Comparison of ENCODE assay signal across 8 cellular contexts in genomic region chr3:197960694-197961581, GRCh38. TPM values are rescaled to one million over a fixed set of nuclear protein-coding genes. Genes with fewer than 3 reads are reported as not detected.
DNase-seq lines count a peak whose midpoint lies in the region; ATAC-seq lines count a peak whose summit lies in the region.

No MANE protein-coding gene starts in this region.

- peaks cover 3% of the 10 kb centered on the region for H3K27me3 ChIP-seq in iPS-15b (ENCODE audit: control insufficient read depth, insufficient read depth, low read length)

- peak overlapping the region; percentile 95 for H3K4me3 ChIP-seq in iPS-15b (ENCODE audit: low read depth, low read length)

- peaks cover 2% of the 10 kb centered on the region for H3K36me3 ChIP-seq in iPS-15b (ENCODE audit: control insufficient read depth, insufficient read depth, low read length)

- intact Hi-C loops in activated naive CD4-positive, alpha-beta T cell treated with anti-CD3 and anti-CD28 coated beads for 36 hours (cut with micrococcal nuclease): loop anchor here (1.0 to 5.0 kb wide), 6 partner anchors 12 to 249 kb away; partner anchors contain the start of gene RUBCN

- no peaks in the 10 kb centered on the region for H3K9me3 Mint-ChIP-seq in activated naive CD4-positive, alpha-beta T cell treated with anti-CD3 and anti-CD28 coated beads for 36 hours
- H3K9me3 Mint-ChIP-seq in activated T-cell treated with anti-CD3 and anti-CD28 coated beads, Interleukin-2, amount 50 U/mL, for 72 hours: no peaks in the 10 kb centered on the region
- no peaks in the 10 kb centered on the region for H3K9me3 Mint-ChIP-seq in stimulated activated naive CD8-positive, alpha-beta T cell treated with anti-CD3 and anti-CD28 coated beads, Interleukin-15, amount 100 ng/mL, for 72 hours

- no peaks in the 10 kb centered on the region for H3K27me3 Mint-ChIP-seq in activated naive CD4-positive, alpha-beta T cell treated with anti-CD3 and anti-CD28 coated beads for 36 hours (ENCODE audit: low read depth)
- H3K27me3 Mint-ChIP-seq in activated T-cell treated with anti-CD3 and anti-CD28 coated beads, Interleukin-2, amount 50 U/mL, for 72 hours (ENCODE audit: low read depth): no peaks in the 10 kb centered on the region
- no peaks in the 10 kb centered on the region for H3K27me3 Mint-ChIP-seq in stimulated activated naive CD8-positive, alpha-beta T cell treated with anti-CD3 and anti-CD28 coated beads, Interleukin-15, amount 100 ng/mL, for 72 hours

- peaks cover 41% of the 10 kb centered on the region for H3K4me1 Mint-ChIP-seq in activated naive CD4-positive, alpha-beta T cell treated with anti-CD3 and anti-CD28 coated beads for 36 hours (ENCODE audit: low read depth)
- H3K4me1 Mint-ChIP-seq in activated T-cell treated with anti-CD3 and anti-CD28 coated beads, Interleukin-2, amount 50 U/mL, for 72 hours (ENCODE audit: low read depth): peaks cover 58% of the 10 kb centered on the region
- H3K4me1 Mint-ChIP-seq in stimulated activated naive CD8-positive, alpha-beta T cell treated with anti-CD3 and anti-CD28 coated beads, Interleukin-15, amount 100 ng/mL, for 72 hours: peaks cover 62% of the 10 kb centered on the region

- peak overlapping the region; percentile 85 for H3K4me3 Mint-ChIP-seq in activated naive CD4-positive, alpha-beta T cell treated with anti-CD3 and anti-CD28 coated beads for 36 hours
- peak overlapping the region; percentile 89 to 94 for H3K4me3 Mint-ChIP-seq in activated T-cell treated with anti-CD3 and anti-CD28 coated beads, Interleukin-2, amount 50 U/mL, for 72 hours
- H3K4me3 Mint-ChIP-seq in stimulated activated naive CD8-positive, alpha-beta T cell treated with anti-CD3 and anti-CD28 coated beads, Interleukin-15, amount 100 ng/mL, for 72 hours: peak overlapping the region; percentile 86 to 96

- CTCF ChIA-PET in activated naive CD4-positive, alpha-beta T cell treated with anti-CD3 and anti-CD28 coated beads for 36 hours (lab: Charles Lee): interaction anchor here (0.8 to 1.4 kb wide), 3 partner anchors 55 to 120 kb away, joined by 3 to 11 read pairs (median 4); no protein-coding TSS in a partner anchor

- peak overlapping the region; percentile 76 for H3K27ac Mint-ChIP-seq in activated naive CD4-positive, alpha-beta T cell treated with anti-CD3 and anti-CD28 coated beads for 36 hours
- peak overlapping the region; percentile 93 for H3K27ac Mint-ChIP-seq in activated T-cell treated with anti-CD3 and anti-CD28 coated beads, Interleukin-2, amount 50 U/mL, for 72 hours
- peak overlapping the region; percentile 88 to 95 for H3K27ac Mint-ChIP-seq in stimulated activated naive CD8-positive, alpha-beta T cell treated with anti-CD3 and anti-CD28 coated beads, Interleukin-15, amount 100 ng/mL, for 72 hours

- H3K9me3 ChIP-seq in iPS-15b (ENCODE audit: control insufficient read depth, insufficient read depth, low read length): no peaks in the 10 kb centered on the region

- ATAC-seq in activated T-cell treated with anti-CD3 and anti-CD28 coated beads, Interleukin-2, amount 50 U/mL, for 72 hours (replicated peaks in 1 of 2): peak in 1 of 2 donors; percentile 67
- no peak for ATAC-seq in stimulated activated naive CD8-positive, alpha-beta T cell treated with anti-CD3 and anti-CD28 coated beads, Interleukin-15, amount 100 ng/mL, for 72 hours
- ATAC-seq in GM18519 (IDR thresholded peaks at IDR 0.05; ENCODE audit: low FRiP score, unreplicated experiment): no peak

- H3K36me3 Mint-ChIP-seq in activated naive CD4-positive, alpha-beta T cell treated with anti-CD3 and anti-CD28 coated beads for 36 hours (ENCODE audit: low read depth): peaks cover 5% of the 10 kb centered on the region
- H3K36me3 Mint-ChIP-seq in activated T-cell treated with anti-CD3 and anti-CD28 coated beads, Interleukin-2, amount 50 U/mL, for 72 hours (ENCODE audit: insufficient read depth in 2 of 2): peaks cover 2 to 10% of the 10 kb centered on the region in 2 donors

- H3K9ac ChIP-seq in iPS-15b (ENCODE audit: low read depth, low read length): peak overlapping the region; percentile 32

- peak; percentile 68 for DNase-seq in activated naive CD4-positive, alpha-beta T cell treated with anti-CD3 and anti-CD28 coated beads for 36 hours
- DNase-seq in activated naive CD4-positive, alpha-beta T cell treated with anti-CD3 and anti-CD28 coated beads, Interleukin-2, amount 50 U/mL, for 16 hours: no peak
- peak; percentile 62 to 66 for DNase-seq in activated T-cell treated with anti-CD3 and anti-CD28 coated beads, Interleukin-2, amount 50 U/mL, for 72 hours
- no peak for DNase-seq in stimulated activated naive CD8-positive, alpha-beta T cell treated with anti-CD3 and anti-CD28 coated beads, Interleukin-15, amount 100 ng/mL, for 72 hours
- DNase-seq in NCI-H82 (lab: John Stamatoyannopoulos, UW) (no peak), HK-2 (ENCODE audit: unreplicated experiment) (no peak)

- peaks cover 2% of the 10 kb centered on the region for H3K4me1 ChIP-seq in iPS-15b (ENCODE audit: control insufficient read depth, insufficient read depth, low read length)

RNA-seq across cellular contexts. Expression of gene LMLN, which starts 0.9 kb away (rescaled TPM):
- total RNA-seq in activated naive CD4-positive, alpha-beta T cell treated with anti-CD3 and anti-CD28 coated beads for 36 hours: 1 to 10 TPM; 2.1 to 2.2 TPM
- 1 to 10 TPM; 5.4 to 6.5 TPM for total RNA-seq in activated T-cell treated with anti-CD3 and anti-CD28 coated beads, Interleukin-2, amount 50 U/mL, for 72 hours

RNA-seq across cellular contexts. Expression of gene RPL35A, which starts 10.9 kb away (rescaled TPM):
- total RNA-seq in activated naive CD4-positive, alpha-beta T cell treated with anti-CD3 and anti-CD28 coated beads for 36 hours: 1,000 to 10,000 TPM; 1,826 to 1,852 TPM
- total RNA-seq in activated T-cell treated with anti-CD3 and anti-CD28 coated beads, Interleukin-2, amount 50 U/mL, for 72 hours: 1,000 to 10,000 TPM; 1,788 to 1,874 TPM

Comparison
In these comparisons a context has a peak if more than half of its experiments do, and no peak if none do; other contexts are left out.
1. DNase-seq: peak in activated naive CD4-positive, alpha-beta T cell treated with anti-CD3 and anti-CD28 coated beads for 36 hours (single experiment) and activated T-cell treated with anti-CD3 and anti-CD28 coated beads, Interleukin-2, amount 50 U/mL, for 72 hours (2 of 2); none in activated naive CD4-positive, alpha-beta T cell treated with anti-CD3 and anti-CD28 coated beads, Interleukin-2, amount 50 U/mL, for 16 hours (single experiment), stimulated activated naive CD8-positive, alpha-beta T cell treated with anti-CD3 and anti-CD28 coated beads, Interleukin-15, amount 100 ng/mL, for 72 hours (0 of 2), NCI-H82 (single experiment) and HK-2 (single experiment).
2. Peak in every context shown above with its lines, with median percentiles within 50 percentile points of each other: H3K27ac Mint-ChIP-seq and H3K4me3 Mint-ChIP-seq.